Comparison of ENCODE assay signal across 10 cellular contexts in genomic region chr1:101004061-101004460, GRCh38. TPM values are rescaled to one million over a fixed set of nuclear protein-coding genes. Genes with fewer than 3 reads are reported as not detected.
DNase-seq lines count a peak whose midpoint lies in the region; ATAC-seq, FAIRE-seq and TF ChIP-seq lines count a peak whose summit lies in the region.
"Had no signal": no experiment of that assay in that cellular context is flagged by ENCODE, and none has a peak within 500 bp of the region (broad histone marks: within the 10 kb centered on the region; RNA-seq: fewer than 3 reads in every experiment).

No MANE protein-coding gene starts in this region.

- no peak for DNase-seq in GM12892 (ENCODE audit: insufficient read length)
- no peak for DNase-seq in WTC11 (ENCODE audit: low spot score)
- DNase-seq in mesendoderm = peak; percentile 12
- no peak for DNase-seq in endodermal cell
- no peak for DNase-seq in NCI-H82 (lab: John Stamatoyannopoulos, UW)
- no peak for DNase-seq in ecto neural progenitor cell (ENCODE audit: low spot score)
- DNase-seq: Karpas-422, transverse colon had no signal

- H3K36me3 ChIP-seq in mesendoderm (ENCODE audit: control insufficient read depth, insufficient read depth, low read length) (peaks cover 3% of the 10 kb centered on the region), endodermal cell (ENCODE audit: control insufficient read depth, insufficient read depth, low read length) (peaks cover 25% of the 10 kb centered on the region)
- H3K36me3 ChIP-seq: transverse colon had no signal

- no peaks in the 10 kb centered on the region for H3K27me3 Mint-ChIP-seq in WTC11 (ENCODE audit: low read depth)
- no peaks in the 10 kb centered on the region for H3K27me3 Mint-ChIP-seq in endodermal cell (ENCODE audit: insufficient read depth)

- CTCF ChIA-PET in WTC11 (lab: Charles Lee) = no interaction called here

- peaks cover 36% of the 10 kb centered on the region for H3K4me1 Mint-ChIP-seq in WTC11
- H3K4me1 Mint-ChIP-seq in endodermal cell = no peaks in the 10 kb centered on the region

- no peak overlapping the region for H2BK5ac ChIP-seq in mesendoderm (ENCODE audit: low read length)

- no peak overlapping the region for H4K5ac ChIP-seq in mesendoderm (ENCODE audit: low read length)

- TF ChIP-seq CTCF in WTC11 (IDR thresholded peaks at IDR 0.05) = no peak
- no peak for TF ChIP-seq CTCF in endodermal cell (conservative IDR thresholded peaks at IDR 0.05)

- H3K4me1 ChIP-seq in mesendoderm (ENCODE audit: control insufficient read depth, low read depth, low read length) (peaks cover 4% of the 10 kb centered on the region), endodermal cell (ENCODE audit: control insufficient read depth, insufficient read depth, low read length) (no peaks in the 10 kb centered on the region)

- H3K4me2 ChIP-seq in mesendoderm (ENCODE audit: low read length) = no peak overlapping the region

- peak; percentile 64 for FAIRE-seq in GM12892 (lab: Jason Lieb, UNC)

- POLR2A ChIA-PET in WTC11 (lab: Charles Lee) = no interaction called here

- H3K18ac ChIP-seq in mesendoderm (ENCODE audit: low read length) = no peak overlapping the region

- ATAC-seq in HG02870 (IDR thresholded peaks at IDR 0.05; ENCODE audit: unreplicated experiment) = peak; percentile 66
- no peak for ATAC-seq in WTC11
- ATAC-seq in HG02981 (IDR thresholded peaks at IDR 0.05; ENCODE audit: unreplicated experiment) = no peak

- H3K27ac ChIP-seq in mesendoderm (ENCODE audit: low read depth, low read length) (no peak overlapping the region), endodermal cell (ENCODE audit: low read depth, low read length) (no peak overlapping the region)
- H3K27ac ChIP-seq: transverse colon had no signal

- H3K36me3 Mint-ChIP-seq in WTC11 (peaks cover 26% of the 10 kb centered on the region), endodermal cell (ENCODE audit: low read depth) (peaks cover 16% of the 10 kb centered on the region)

- H3K4me3 ChIP-seq in mesendoderm (ENCODE audit: low read length) (no peak overlapping the region), endodermal cell (ENCODE audit: low read length) (no peak overlapping the region)
- H3K4me3 ChIP-seq: transverse colon had no signal

- no peaks in the 10 kb centered on the region for H3K9me3 ChIP-seq in endodermal cell (ENCODE audit: control insufficient read depth, low read length)
- H3K9me3 ChIP-seq: transverse colon had no signal

- no peak overlapping the region for H2BK15ac ChIP-seq in mesendoderm (replicated peaks; ENCODE audit: low read depth)

- no peak overlapping the region for H2BK120ac ChIP-seq in mesendoderm (ENCODE audit: low read depth, low read length)

- H3K4me3 Mint-ChIP-seq in WTC11 (no peak overlapping the region), endodermal cell (no peak overlapping the region)

- no peak overlapping the region for H3K4ac ChIP-seq in mesendoderm (ENCODE audit: low read depth, low read length)

- no peak overlapping the region for H3K23ac ChIP-seq in mesendoderm (ENCODE audit: low read length)

- H3K27me3 ChIP-seq in mesendoderm (ENCODE audit: insufficient read depth, low read length, poor library complexity) (no peaks in the 10 kb centered on the region), endodermal cell (ENCODE audit: control insufficient read depth, insufficient read depth, low read length, poor library complexity, severe bottlenecking) (no peaks in the 10 kb centered on the region)
- H3K27me3 ChIP-seq: transverse colon had no signal

- no peak overlapping the region for H4K8ac ChIP-seq in mesendoderm (ENCODE audit: low read depth, low read length)

- no peak for TF ChIP-seq POLR2A in GM12892 (IDR thresholded peaks at IDR 0.05; ENCODE audit: low read depth, low read length)

- H3K79me1 ChIP-seq in mesendoderm (ENCODE audit: low read length) = no peaks in the 10 kb centered on the region

- no CpG with 5 or more reads among the region's 1 CpG for WGBS in mesendoderm (ENCODE audit: extremely low coverage, insufficient coverage, low lambda C conversion rate)
- WGBS in endodermal cell (ENCODE audit: insufficient coverage in 1 of 2, insufficient read length in 1 of 2), 2 experiments = 85% methylated on average over 1 of the region's 1 CpG; no CpG with 5 or more reads in 1 of the 2 experiments

- no peak overlapping the region for H3K56ac ChIP-seq in mesendoderm (ENCODE audit: low read length)

- H2AK5ac ChIP-seq in mesendoderm (ENCODE audit: low read length) = no peak overlapping the region

- H3K27ac Mint-ChIP-seq in WTC11 = no peak overlapping the region
- H3K27ac Mint-ChIP-seq in endodermal cell = no peak overlapping the region

- no peaks in the 10 kb centered on the region for H3K79me2 ChIP-seq in mesendoderm (ENCODE audit: control insufficient read depth, insufficient read depth, low read length)

- H3K9me3 Mint-ChIP-seq in WTC11 (no peaks in the 10 kb centered on the region), endodermal cell (no peaks in the 10 kb centered on the region)

- no peak overlapping the region for H3K9ac ChIP-seq in mesendoderm (ENCODE audit: low read length)
- no peak overlapping the region for H3K9ac ChIP-seq in endodermal cell (ENCODE audit: extremely low read depth, low read length, poor library complexity, severe bottlenecking)

TF ChIP-seq in WTC11, 78 proteins besides CTCF, POLR2A, EP300 and RAD21:
- TF ChIP-seq, protein P1, sequence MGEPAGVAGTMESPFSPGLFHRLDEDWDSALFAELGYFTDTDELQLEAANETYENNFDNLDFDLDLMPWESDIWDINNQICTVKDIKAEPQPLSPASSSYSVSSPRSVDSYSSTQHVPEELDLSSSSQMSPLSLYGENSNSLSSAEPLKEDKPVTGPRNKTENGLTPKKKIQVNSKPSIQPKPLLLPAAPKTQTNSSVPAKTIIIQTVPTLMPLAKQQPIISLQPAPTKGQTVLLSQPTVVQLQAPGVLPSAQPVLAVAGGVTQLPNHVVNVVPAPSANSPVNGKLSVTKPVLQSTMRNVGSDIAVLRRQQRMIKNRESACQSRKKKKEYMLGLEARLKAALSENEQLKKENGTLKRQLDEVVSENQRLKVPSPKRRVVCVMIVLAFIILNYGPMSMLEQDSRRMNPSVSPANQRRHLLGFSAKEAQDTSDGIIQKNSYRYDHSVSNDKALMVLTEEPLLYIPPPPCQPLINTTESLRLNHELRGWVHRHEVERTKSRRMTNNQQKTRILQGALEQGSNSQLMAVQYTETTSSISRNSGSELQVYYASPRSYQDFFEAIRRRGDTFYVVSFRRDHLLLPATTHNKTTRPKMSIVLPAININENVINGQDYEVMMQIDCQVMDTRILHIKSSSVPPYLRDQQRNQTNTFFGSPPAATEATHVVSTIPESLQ (CRISPR knock-in tag; IDR thresholded peaks at IDR 0.05) = no peak
- TF ChIP-seq GABPB1 (CRISPR knock-in tag; IDR thresholded peaks at IDR 0.05) = peak; percentile 72
- TF ChIP-seq, protein P2, sequence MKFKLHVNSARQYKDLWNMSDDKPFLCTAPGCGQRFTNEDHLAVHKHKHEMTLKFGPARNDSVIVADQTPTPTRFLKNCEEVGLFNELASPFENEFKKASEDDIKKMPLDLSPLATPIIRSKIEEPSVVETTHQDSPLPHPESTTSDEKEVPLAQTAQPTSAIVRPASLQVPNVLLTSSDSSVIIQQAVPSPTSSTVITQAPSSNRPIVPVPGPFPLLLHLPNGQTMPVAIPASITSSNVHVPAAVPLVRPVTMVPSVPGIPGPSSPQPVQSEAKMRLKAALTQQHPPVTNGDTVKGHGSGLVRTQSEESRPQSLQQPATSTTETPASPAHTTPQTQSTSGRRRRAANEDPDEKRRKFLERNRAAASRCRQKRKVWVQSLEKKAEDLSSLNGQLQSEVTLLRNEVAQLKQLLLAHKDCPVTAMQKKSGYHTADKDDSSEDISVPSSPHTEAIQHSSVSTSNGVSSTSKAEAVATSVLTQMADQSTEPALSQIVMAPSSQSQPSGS (CRISPR knock-in tag; IDR thresholded peaks at IDR 0.05; ENCODE audit: borderline replicate concordance, low read depth) = no peak
- TF ChIP-seq GRHL2 (CRISPR knock-in tag; IDR thresholded peaks at IDR 0.05; ENCODE audit: insufficient replicate concordance, severe bottlenecking) = no peak
- no peak for TF ChIP-seq ZNF423 (CRISPR knock-in tag; IDR thresholded peaks at IDR 0.05)
- TF ChIP-seq NFYB (CRISPR knock-in tag; conservative IDR thresholded peaks at IDR 0.05; ENCODE audit: low read depth) = no peak

RNA-seq across cellular contexts. Expression of gene DPH5, which starts 21.5 kb away (rescaled TPM):
- 59.2 TPM for polyA plus RNA-seq in GM12892 (2012; ENCODE audit: missing spikeins)
- total RNA-seq in WTC11 (2021) (64.8 to 66.3 TPM (median 65.5 TPM) in 3 replicates), endodermal cell (10 to 100 TPM; 38.7 to 40.4 TPM)
- polyA plus RNA-seq in mesendoderm (2013, experiment 1 of 2) = 49.4 TPM
- 49.3 TPM for polyA plus RNA-seq in mesendoderm (2013, experiment 2 of 2)
- 56.0 TPM for polyA plus RNA-seq in endodermal cell (2013, experiment 1 of 2)
- 47.3 TPM for polyA plus RNA-seq in endodermal cell (2013, experiment 2 of 2)
